1 cellular context compared by ENCODE assay signal in genomic region chr2:170873035-170873692, GRCh38.
TF ChIP-seq lines count a peak whose summit lies in the region.

No MANE protein-coding gene starts in this region.

TF ChIP-seq in K562, 482 proteins besides CTCF, POLR2A, EP300 and RAD21 (continued from another document and continues in another):
- TF ChIP-seq, protein P1, sequence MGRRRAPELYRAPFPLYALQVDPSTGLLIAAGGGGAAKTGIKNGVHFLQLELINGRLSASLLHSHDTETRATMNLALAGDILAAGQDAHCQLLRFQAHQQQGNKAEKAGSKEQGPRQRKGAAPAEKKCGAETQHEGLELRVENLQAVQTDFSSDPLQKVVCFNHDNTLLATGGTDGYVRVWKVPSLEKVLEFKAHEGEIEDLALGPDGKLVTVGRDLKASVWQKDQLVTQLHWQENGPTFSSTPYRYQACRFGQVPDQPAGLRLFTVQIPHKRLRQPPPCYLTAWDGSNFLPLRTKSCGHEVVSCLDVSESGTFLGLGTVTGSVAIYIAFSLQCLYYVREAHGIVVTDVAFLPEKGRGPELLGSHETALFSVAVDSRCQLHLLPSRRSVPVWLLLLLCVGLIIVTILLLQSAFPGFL (CRISPR knock-in tag; IDR thresholded peaks at IDR 0.05), result no peak
- no peak for TF ChIP-seq THRAP3 (IDR thresholded peaks at IDR 0.05; ENCODE audit: borderline replicate concordance)
- TF ChIP-seq CCAR2 (IDR thresholded peaks at IDR 0.05; ENCODE audit: low read depth, low read length), result no peak
- TF ChIP-seq HMG20B (CRISPR knock-in tag; IDR thresholded peaks at IDR 0.05), result no peak
- TF ChIP-seq C11orf30 (IDR thresholded peaks at IDR 0.05; ENCODE audit: low read depth), result no peak
- no peak for TF ChIP-seq CBX2 (IDR thresholded peaks at IDR 0.05; ENCODE audit: insufficient read depth, low read length, poor library complexity, severe bottlenecking)
- no peak for TF ChIP-seq CEBPB (tag; IDR thresholded peaks at IDR 0.05)
- TF ChIP-seq GTF3C2 (IDR thresholded peaks at IDR 0.05; ENCODE audit: borderline replicate concordance, extremely low read depth, insufficient read length), result no peak
- no peak for TF ChIP-seq E2F6 (IDR thresholded peaks at IDR 0.05; ENCODE audit: borderline replicate concordance in 1 of 2, extremely low read depth in 1 of 2, insufficient read depth in 1 of 2, insufficient read length in 1 of 2, low read depth in 1 of 2, low read length in 1 of 2, poor library complexity in 1 of 2, severe bottlenecking in 1 of 2)
- no peak for TF ChIP-seq RERE (CRISPR knock-in tag; IDR thresholded peaks at IDR 0.05; ENCODE audit: borderline replicate concordance)
- TF ChIP-seq HCFC1 (IDR thresholded peaks at IDR 0.05; ENCODE audit: low read depth, low read length), result 0 out of 2 replicates have a peak, but pooled peaks have one; percentile 35
- TF ChIP-seq FOXJ2 (tag; IDR thresholded peaks at IDR 0.05), result no peak
- no peak for TF ChIP-seq SRSF3 (IDR thresholded peaks at IDR 0.05; ENCODE audit: insufficient read depth, low read length)
- TF ChIP-seq, protein P2, sequence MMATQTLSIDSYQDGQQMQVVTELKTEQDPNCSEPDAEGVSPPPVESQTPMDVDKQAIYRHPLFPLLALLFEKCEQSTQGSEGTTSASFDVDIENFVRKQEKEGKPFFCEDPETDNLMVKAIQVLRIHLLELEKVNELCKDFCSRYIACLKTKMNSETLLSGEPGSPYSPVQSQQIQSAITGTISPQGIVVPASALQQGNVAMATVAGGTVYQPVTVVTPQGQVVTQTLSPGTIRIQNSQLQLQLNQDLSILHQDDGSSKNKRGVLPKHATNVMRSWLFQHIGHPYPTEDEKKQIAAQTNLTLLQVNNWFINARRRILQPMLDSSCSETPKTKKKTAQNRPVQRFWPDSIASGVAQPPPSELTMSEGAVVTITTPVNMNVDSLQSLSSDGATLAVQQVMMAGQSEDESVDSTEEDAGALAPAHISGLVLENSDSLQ (IDR thresholded peaks at IDR 0.05), result peak; percentile 57
- no peak for TF ChIP-seq ZNF436 (CRISPR knock-in tag; IDR thresholded peaks at IDR 0.05)
- no peak for TF ChIP-seq ZNF146 (CRISPR knock-in tag; IDR thresholded peaks at IDR 0.05; ENCODE audit: unreplicated experiment)
- TF ChIP-seq NCOA6 (IDR thresholded peaks at IDR 0.05), result no peak
- no peak for TF ChIP-seq MEF2D (tag; conservative IDR thresholded peaks at IDR 0.05; ENCODE audit: low read depth)
- TF ChIP-seq ZNF778 (CRISPR knock-in tag; IDR thresholded peaks at IDR 0.05), result no peak
- TF ChIP-seq HDAC6 (IDR thresholded peaks at IDR 0.05; ENCODE audit: low read depth, low read length), result no peak
- TF ChIP-seq BCOR (IDR thresholded peaks at IDR 0.05), result no peak
- no peak for TF ChIP-seq EZH2 (IDR thresholded peaks at IDR 0.05; ENCODE audit: borderline replicate concordance, low read depth, low read length)
- no peak for TF ChIP-seq EGR1 (conservative IDR thresholded peaks at IDR 0.05)
- TF ChIP-seq, protein P3, sequence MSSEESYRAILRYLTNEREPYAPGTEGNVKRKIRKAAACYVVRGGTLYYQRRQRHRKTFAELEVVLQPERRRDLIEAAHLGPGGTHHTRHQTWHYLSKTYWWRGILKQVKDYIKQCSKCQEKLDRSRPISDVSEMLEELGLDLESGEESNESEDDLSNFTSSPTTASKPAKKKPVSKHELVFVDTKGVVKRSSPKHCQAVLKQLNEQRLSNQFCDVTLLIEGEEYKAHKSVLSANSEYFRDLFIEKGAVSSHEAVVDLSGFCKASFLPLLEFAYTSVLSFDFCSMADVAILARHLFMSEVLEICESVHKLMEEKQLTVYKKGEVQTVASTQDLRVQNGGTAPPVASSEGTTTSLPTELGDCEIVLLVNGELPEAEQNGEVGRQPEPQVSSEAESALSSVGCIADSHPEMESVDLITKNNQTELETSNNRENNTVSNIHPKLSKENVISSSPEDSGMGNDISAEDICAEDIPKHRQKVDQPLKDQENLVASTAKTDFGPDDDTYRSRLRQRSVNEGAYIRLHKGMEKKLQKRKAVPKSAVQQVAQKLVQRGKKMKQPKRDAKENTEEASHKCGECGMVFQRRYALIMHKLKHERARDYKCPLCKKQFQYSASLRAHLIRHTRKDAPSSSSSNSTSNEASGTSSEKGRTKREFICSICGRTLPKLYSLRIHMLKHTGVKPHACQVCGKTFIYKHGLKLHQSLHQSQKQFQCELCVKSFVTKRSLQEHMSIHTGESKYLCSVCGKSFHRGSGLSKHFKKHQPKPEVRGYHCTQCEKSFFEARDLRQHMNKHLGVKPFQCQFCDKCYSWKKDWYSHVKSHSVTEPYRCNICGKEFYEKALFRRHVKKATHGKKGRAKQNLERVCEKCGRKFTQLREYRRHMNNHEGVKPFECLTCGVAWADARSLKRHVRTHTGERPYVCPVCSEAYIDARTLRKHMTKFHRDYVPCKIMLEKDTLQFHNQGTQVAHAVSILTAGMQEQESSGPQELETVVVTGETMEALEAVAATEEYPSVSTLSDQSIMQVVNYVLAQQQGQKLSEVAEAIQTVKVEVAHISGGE (CRISPR knock-in tag; IDR thresholded peaks at IDR 0.05), result no peak
- TF ChIP-seq ZNF79 (CRISPR knock-in tag; IDR thresholded peaks at IDR 0.05; ENCODE audit: low read depth), result no peak
- peak; percentile 78 for TF ChIP-seq DACH1 (IDR thresholded peaks at IDR 0.05; ENCODE audit: partially characterized antibody)
- no peak for TF ChIP-seq ZNF311 (CRISPR knock-in tag; IDR thresholded peaks at IDR 0.05)
- TF ChIP-seq, protein P4, sequence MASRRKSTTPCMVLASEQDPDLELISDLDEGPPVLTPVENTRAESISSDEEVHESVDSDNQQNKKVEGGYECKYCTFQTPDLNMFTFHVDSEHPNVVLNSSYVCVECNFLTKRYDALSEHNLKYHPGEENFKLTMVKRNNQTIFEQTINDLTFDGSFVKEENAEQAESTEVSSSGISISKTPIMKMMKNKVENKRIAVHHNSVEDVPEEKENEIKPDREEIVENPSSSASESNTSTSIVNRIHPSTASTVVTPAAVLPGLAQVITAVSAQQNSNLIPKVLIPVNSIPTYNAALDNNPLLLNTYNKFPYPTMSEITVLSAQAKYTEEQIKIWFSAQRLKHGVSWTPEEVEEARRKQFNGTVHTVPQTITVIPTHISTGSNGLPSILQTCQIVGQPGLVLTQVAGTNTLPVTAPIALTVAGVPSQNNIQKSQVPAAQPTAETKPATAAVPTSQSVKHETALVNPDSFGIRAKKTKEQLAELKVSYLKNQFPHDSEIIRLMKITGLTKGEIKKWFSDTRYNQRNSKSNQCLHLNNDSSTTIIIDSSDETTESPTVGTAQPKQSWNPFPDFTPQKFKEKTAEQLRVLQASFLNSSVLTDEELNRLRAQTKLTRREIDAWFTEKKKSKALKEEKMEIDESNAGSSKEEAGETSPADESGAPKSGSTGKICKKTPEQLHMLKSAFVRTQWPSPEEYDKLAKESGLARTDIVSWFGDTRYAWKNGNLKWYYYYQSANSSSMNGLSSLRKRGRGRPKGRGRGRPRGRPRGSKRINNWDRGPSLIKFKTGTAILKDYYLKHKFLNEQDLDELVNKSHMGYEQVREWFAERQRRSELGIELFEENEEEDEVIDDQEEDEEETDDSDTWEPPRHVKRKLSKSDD (conservative IDR thresholded peaks at IDR 0.05; ENCODE audit: low read length), result no peak
- no peak for TF ChIP-seq YBX1 (IDR thresholded peaks at IDR 0.05)
- TF ChIP-seq CBFA2T2 (conservative IDR thresholded peaks at IDR 0.05), result no peak
- TF ChIP-seq BHLHE40 (IDR thresholded peaks at IDR 0.05; ENCODE audit: low read length), result no peak
- TF ChIP-seq ZNF764 (CRISPR knock-in tag; IDR thresholded peaks at IDR 0.05; ENCODE audit: low read depth), result no peak
- TF ChIP-seq TAF9B (IDR thresholded peaks at IDR 0.05; ENCODE audit: partially characterized antibody), result no peak
- TF ChIP-seq ATF6 (CRISPR knock-in tag; IDR thresholded peaks at IDR 0.05), result 0 out of 2 replicates have a peak, but pooled peaks have one; percentile 48
- no peak for TF ChIP-seq SFPQ (IDR thresholded peaks at IDR 0.05; ENCODE audit: low read depth, low read length)
- TF ChIP-seq BDP1 (IDR thresholded peaks at IDR 0.05; ENCODE audit: insufficient read depth, insufficient read length), result no peak
- no peak for TF ChIP-seq ETS2 (tag; IDR thresholded peaks at IDR 0.05; ENCODE audit: borderline replicate concordance, poor library complexity, severe bottlenecking)
- TF ChIP-seq SNIP1 (IDR thresholded peaks at IDR 0.05; ENCODE audit: low read depth), result no peak
- TF ChIP-seq LEF1 (IDR thresholded peaks at IDR 0.05), result peak; percentile 73
- TF ChIP-seq HOXB6 (CRISPR knock-in tag; IDR thresholded peaks at IDR 0.05; ENCODE audit: borderline replicate concordance), result no peak
